In genomic region chr7:84949501-84949900, GRCh38 we compare ENCODE assay signal across 11 cellular contexts.
DNase-seq lines count a peak whose midpoint lies in the region; TF ChIP-seq lines count a peak whose summit lies in the region.
"Had no signal": no experiment of that assay in that cellular context is flagged by ENCODE, and none has a peak within 500 bp of the region (broad histone marks: within the 10 kb centered on the region; RNA-seq: fewer than 3 reads in every experiment).

No MANE protein-coding gene starts in this region.

- TF ChIP-seq CTCF in astrocyte of the spinal cord (IDR thresholded peaks at IDR 0.05; ENCODE audit: low read depth, low read length): no peak

- no peak overlapping the region for H3K4me3 ChIP-seq in astrocyte of the spinal cord (ENCODE audit: low read depth, low read length)
- H3K4me3 ChIP-seq: GM12878 had no signal

- DNase-seq in M059J (ENCODE audit: low read depth): peak; percentile 5
- peak; percentile 25 for DNase-seq in astrocyte of the spinal cord (ENCODE audit: low read depth, low spot score)
- DNase-seq in hepatic stellate cell (ENCODE audit: low spot score): peak; percentile 6
- DNase-seq in foreskin melanocyte: no peak
- DNase-seq in NCI-H1105 (lab: John Stamatoyannopoulos, UW): no peak
- no peak for DNase-seq in effector CD4-positive, alpha-beta T cell
- DNase-seq in NCI-H187 (lab: John Stamatoyannopoulos, UW): no peak
- DNase-seq: CD4-positive, alpha-beta memory T cell; DMS79; HFFc6 had no signal

- in situ Hi-C loops in astrocyte of the spinal cord (cut with HindIII; ENCODE audit: low sequenced_read_pairs): no loop called here

Comparison
In these comparisons a context has a peak if more than half of its experiments do, and no peak if none do; other contexts are left out.
1. DNase-seq: peak in M059J (single experiment), astrocyte of the spinal cord (single experiment) and hepatic stellate cell (single experiment); none in foreskin melanocyte (single experiment), NCI-H1105 (single experiment), effector CD4-positive, alpha-beta T cell (single experiment) and NCI-H187 (0 of 2).